In the genomic region with DNA sequence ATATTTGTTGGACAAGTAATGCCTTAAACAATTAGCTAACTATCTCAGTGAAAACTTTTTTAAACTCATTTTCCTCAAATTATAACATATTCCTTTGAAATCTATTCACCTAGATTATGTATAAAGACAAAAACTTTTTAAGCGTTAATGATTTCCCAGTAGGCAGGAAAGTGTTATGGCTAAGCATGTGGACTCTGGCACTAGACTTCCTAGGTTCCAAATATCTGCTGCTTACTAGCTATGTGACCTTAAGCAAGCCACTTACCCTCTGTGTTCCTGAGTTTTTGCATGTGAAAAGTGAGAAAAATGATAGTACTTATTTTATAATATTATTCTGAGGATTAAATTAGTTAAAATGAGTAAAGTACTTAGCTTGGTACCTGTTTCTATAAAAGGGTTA, we compare ENCODE assay signal across 8 cellular contexts.
"Had no signal": no experiment of that assay in that cellular context is flagged by ENCODE, and none has a peak within 500 bp of the region (broad histone marks: within the 10 kb centered on the region; RNA-seq: fewer than 3 reads in every experiment).

No MANE protein-coding gene starts in this region.

- H2AFZ ChIP-seq: GM23338 had no signal

- H3K4me2 ChIP-seq: GM23338 had no signal

- ATAC-seq: GM23338, HCT116 had no signal

- H3K4me3 ChIP-seq: GM23338 had no signal

- FAIRE-seq: H1, H54, HTR-8/SVneo had no signal

- DNase-seq: H9, HFFc6, KBM-7 had no signal
